8 cellular contexts compared by ENCODE assay signal in the genomic region with DNA sequence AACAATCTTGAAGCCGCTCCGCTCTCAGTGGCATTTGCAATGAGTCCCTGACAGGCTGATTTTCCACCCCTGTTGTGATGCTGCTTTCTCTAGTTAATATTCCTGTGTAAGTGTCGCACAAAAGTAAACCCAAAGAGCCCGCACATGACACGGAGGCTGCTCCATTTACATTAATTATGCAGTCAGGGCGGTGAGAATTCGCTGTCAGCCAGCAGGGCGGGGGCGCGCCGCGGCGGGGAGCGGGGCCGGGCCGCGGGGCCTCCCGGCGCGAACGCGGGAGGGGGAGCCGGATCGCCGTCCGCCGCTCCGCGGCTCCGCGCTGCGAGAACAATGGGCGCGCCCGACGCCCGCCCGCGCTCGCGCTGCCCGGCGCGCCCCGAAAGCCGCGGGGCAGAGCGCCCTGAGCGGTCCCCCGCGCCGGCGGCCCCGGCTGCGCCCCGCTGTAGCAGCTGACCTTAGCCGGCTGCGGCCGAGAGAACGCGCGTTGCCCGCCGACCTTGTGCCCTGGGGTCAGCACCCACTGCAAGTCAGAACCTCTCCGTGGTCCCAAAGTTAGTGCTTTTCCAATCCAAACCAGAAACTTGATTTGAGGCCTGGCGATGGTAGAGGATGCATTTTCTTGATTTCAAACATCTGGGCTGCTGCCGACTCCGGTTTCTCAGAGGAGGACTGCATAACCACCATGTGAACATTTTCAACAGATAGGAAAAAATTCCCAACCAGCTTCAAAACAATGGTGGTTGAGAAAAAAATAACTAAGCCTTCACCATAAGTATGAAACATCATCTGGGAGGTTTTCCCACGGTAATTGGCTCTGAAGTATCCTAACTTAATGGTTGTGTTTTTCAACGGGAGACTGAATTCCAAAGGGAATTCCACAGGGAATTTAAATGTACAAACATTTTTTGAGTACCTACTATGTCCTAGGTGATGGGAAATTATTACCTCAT.
DNase-seq lines count a peak whose midpoint lies in the region; ATAC-seq lines count a peak whose summit lies in the region.

No MANE protein-coding gene starts in this region.

- H3K27me3 Mint-ChIP-seq in activated T-cell treated with anti-CD3 and anti-CD28 coated beads, Interleukin-2, amount 50 U/mL, for 72 hours (ENCODE audit: low read depth), result peaks cover 15% of the 10 kb centered on the region
- H3K27me3 Mint-ChIP-seq in stimulated activated naive CD8-positive, alpha-beta T cell treated with anti-CD3 and anti-CD28 coated beads, Interleukin-15, amount 100 ng/mL, for 72 hours, result peaks cover 20% of the 10 kb centered on the region

- H3K4me1 Mint-ChIP-seq in activated T-cell treated with anti-CD3 and anti-CD28 coated beads, Interleukin-2, amount 50 U/mL, for 72 hours (ENCODE audit: low read depth), result peaks cover 6% of the 10 kb centered on the region
- peaks cover 9% of the 10 kb centered on the region for H3K4me1 Mint-ChIP-seq in stimulated activated naive CD8-positive, alpha-beta T cell treated with anti-CD3 and anti-CD28 coated beads, Interleukin-15, amount 100 ng/mL, for 72 hours

- DNase-seq in C1 segment of cervical spinal cord (lab: John Stamatoyannopoulos, UW), result peak in 13 of 14 donors; percentile 23 to 78 (median 61)
- DNase-seq in NCI-H82 treated with DMSO at 0.1 percent for 48 hours (lab: John Stamatoyannopoulos, UW; ENCODE audit: unreplicated experiment), result peak; percentile 26
- DNase-seq in activated T-cell treated with anti-CD3 and anti-CD28 coated beads, Interleukin-2, amount 50 U/mL, for 72 hours, result peak; percentile 44 to 45
- peak; percentile 63 for DNase-seq in fibroblast of gingiva (ENCODE audit: low read depth)
- peak; percentile 46 for DNase-seq in myocyte (ENCODE audit: low read depth)
- DNase-seq in stimulated activated naive CD8-positive, alpha-beta T cell treated with anti-CD3 and anti-CD28 coated beads, Interleukin-15, amount 100 ng/mL, for 72 hours, result peak; percentile 19 to 39

- no peak overlapping the region for H3K27ac Mint-ChIP-seq in activated T-cell treated with anti-CD3 and anti-CD28 coated beads, Interleukin-2, amount 50 U/mL, for 72 hours
- no peak overlapping the region for H3K27ac Mint-ChIP-seq in stimulated activated naive CD8-positive, alpha-beta T cell treated with anti-CD3 and anti-CD28 coated beads, Interleukin-15, amount 100 ng/mL, for 72 hours

- no peaks in the 10 kb centered on the region for H3K36me3 Mint-ChIP-seq in activated T-cell treated with anti-CD3 and anti-CD28 coated beads, Interleukin-2, amount 50 U/mL, for 72 hours (ENCODE audit: insufficient read depth in 2 of 2)

- peak overlapping the region; percentile 73 to 83 for H3K4me3 Mint-ChIP-seq in activated T-cell treated with anti-CD3 and anti-CD28 coated beads, Interleukin-2, amount 50 U/mL, for 72 hours
- peak overlapping the region; percentile 79 to 87 for H3K4me3 Mint-ChIP-seq in stimulated activated naive CD8-positive, alpha-beta T cell treated with anti-CD3 and anti-CD28 coated beads, Interleukin-15, amount 100 ng/mL, for 72 hours

- peak; percentile 55 for ATAC-seq in GM21381 (IDR thresholded peaks at IDR 0.05; ENCODE audit: unreplicated experiment)
- peak; percentile 78 to 91 for ATAC-seq in activated T-cell treated with anti-CD3 and anti-CD28 coated beads, Interleukin-2, amount 50 U/mL, for 72 hours (replicated peaks in 1 of 2)
- peak; percentile 80 for ATAC-seq in stimulated activated naive CD8-positive, alpha-beta T cell treated with anti-CD3 and anti-CD28 coated beads, Interleukin-15, amount 100 ng/mL, for 72 hours
- ATAC-seq in GM21528 (IDR thresholded peaks at IDR 0.05; ENCODE audit: low FRiP score, unreplicated experiment), result no peak

- H3K9me3 Mint-ChIP-seq in activated T-cell treated with anti-CD3 and anti-CD28 coated beads, Interleukin-2, amount 50 U/mL, for 72 hours, result no peaks in the 10 kb centered on the region
- H3K9me3 Mint-ChIP-seq in stimulated activated naive CD8-positive, alpha-beta T cell treated with anti-CD3 and anti-CD28 coated beads, Interleukin-15, amount 100 ng/mL, for 72 hours, result no peaks in the 10 kb centered on the region
